Comparison of ENCODE assay signal across 1 cellular context in genomic region chr19:4393947-4394590, GRCh38.
TF ChIP-seq lines count a peak whose summit lies in the region.

No MANE protein-coding gene starts in this region.

TF ChIP-seq in HepG2, 621 proteins besides CTCF, POLR2A, EP300 and RAD21:
- TF ChIP-seq ZNF614 (CRISPR knock-in tag; IDR thresholded peaks at IDR 0.05; ENCODE audit: borderline replicate concordance) (no peak), XRCC5 (optimal IDR thresholded peaks at IDR 0.05; ENCODE audit: low read length) (no peak), IRF9 (CRISPR knock-in tag; IDR thresholded peaks at IDR 0.05; ENCODE audit: borderline replicate concordance) (no peak), MTF2 (CRISPR knock-in tag; IDR thresholded peaks at IDR 0.05; ENCODE audit: borderline replicate concordance) (no peak), NR2F1 (CRISPR knock-in tag; IDR thresholded peaks at IDR 0.05) (no peak), MZF1 (CRISPR knock-in tag; IDR thresholded peaks at IDR 0.05; ENCODE audit: borderline replicate concordance) (no peak), TBP (CRISPR knock-in tag; IDR thresholded peaks at IDR 0.05) (no peak), ZNF337 (CRISPR knock-in tag; IDR thresholded peaks at IDR 0.05; ENCODE audit: borderline replicate concordance, low read depth) (no peak), PAX8 (CRISPR knock-in tag; IDR thresholded peaks at IDR 0.05; ENCODE audit: borderline replicate concordance) (no peak), SRSF9 (IDR thresholded peaks at IDR 0.05; ENCODE audit: borderline replicate concordance, insufficient read depth, low read depth, low read length, poor library complexity, severe bottlenecking) (no peak)
- TF ChIP-seq, protein P1, sequence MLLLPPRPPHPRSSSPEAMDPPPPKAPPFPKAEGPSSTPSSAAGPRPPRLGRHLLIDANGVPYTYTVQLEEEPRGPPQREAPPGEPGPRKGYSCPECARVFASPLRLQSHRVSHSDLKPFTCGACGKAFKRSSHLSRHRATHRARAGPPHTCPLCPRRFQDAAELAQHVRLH (CRISPR knock-in tag; IDR thresholded peaks at IDR 0.05; ENCODE audit: borderline replicate concordance, low read depth): no peak
- TF ChIP-seq, protein P2, sequence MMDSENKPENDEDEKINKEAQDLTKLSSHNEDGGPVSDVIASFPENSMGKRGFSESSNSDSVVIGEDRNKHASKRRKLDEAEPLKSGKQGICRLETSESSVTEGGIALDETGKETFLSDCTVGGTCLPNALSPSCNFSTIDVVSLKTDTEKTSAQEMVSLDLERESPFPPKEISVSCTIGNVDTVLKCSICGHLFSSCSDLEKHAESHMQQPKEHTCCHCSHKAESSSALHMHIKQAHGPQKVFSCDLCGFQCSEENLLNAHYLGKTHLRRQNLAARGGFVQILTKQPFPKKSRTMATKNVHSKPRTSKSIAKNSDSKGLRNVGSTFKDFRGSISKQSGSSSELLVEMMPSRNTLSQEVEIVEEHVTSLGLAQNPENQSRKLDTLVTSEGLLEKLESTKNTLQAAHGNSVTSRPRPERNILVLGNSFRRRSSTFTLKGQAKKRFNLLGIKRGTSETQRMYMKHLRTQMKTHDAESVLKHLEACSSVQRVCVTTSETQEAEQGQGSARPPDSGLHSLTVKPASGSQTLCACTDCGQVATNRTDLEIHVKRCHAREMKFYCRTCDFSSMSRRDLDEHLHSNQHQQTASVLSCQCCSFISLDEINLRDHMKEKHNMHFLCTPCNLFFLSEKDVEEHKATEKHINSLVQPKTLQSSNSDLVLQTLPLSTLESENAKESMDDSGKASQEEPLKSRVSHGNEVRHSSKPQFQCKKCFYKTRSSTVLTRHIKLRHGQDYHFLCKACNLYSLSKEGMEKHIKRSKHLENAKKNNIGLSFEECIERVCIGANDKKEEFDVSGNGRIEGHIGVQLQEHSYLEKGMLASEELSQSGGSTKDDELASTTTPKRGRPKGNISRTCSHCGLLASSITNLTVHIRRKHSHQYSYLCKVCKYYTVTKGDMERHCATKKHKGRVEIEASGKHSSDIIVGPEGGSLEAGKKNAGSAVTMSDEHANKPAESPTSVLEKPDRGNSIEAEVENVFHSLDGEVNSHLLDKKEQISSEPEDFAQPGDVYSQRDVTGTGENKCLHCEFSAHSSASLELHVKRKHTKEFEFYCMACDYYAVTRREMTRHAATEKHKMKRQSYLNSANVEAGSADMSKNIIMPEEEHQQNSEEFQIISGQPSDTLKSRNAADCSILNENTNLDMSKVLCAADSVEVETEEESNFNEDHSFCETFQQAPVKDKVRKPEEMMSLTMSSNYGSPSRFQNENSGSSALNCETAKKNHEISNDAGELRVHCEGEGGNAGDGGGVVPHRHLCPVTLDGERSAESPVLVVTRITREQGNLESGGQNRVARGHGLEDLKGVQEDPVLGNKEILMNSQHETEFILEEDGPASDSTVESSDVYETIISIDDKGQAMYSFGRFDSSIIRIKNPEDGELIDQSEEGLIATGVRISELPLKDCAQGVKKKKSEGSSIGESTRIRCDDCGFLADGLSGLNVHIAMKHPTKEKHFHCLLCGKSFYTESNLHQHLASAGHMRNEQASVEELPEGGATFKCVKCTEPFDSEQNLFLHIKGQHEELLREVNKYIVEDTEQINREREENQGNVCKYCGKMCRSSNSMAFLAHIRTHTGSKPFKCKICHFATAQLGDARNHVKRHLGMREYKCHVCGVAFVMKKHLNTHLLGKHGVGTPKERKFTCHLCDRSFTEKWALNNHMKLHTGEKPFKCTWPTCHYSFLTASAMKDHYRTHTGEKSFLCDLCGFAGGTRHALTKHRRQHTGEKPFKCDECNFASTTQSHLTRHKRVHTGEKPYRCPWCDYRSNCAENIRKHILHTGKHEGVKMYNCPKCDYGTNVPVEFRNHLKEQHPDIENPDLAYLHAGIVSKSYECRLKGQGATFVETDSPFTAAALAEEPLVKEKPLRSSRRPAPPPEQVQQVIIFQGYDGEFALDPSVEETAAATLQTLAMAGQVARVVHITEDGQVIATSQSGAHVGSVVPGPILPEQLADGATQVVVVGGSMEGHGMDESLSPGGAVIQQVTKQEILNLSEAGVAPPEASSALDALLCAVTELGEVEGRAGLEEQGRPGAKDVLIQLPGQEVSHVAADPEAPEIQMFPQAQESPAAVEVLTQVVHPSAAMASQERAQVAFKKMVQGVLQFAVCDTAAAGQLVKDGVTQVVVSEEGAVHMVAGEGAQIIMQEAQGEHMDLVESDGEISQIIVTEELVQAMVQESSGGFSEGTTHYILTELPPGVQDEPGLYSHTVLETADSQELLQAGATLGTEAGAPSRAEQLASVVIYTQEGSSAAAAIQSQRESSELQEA (CRISPR knock-in tag; IDR thresholded peaks at IDR 0.05; ENCODE audit: not compliant biosample characterization): no peak
- TF ChIP-seq, protein P3, sequence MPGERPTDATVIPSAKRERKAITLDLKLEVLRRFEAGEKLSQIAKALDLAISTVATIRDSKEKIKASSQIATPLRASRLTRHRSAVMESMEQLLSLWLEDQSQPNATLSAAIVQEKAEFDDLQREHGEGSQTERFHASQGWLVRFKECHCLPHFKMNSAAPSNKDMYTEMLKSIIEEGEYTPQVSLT (CRISPR knock-in tag; IDR thresholded peaks at IDR 0.05; ENCODE audit: borderline replicate concordance, low read depth): no peak
